Comparison of ENCODE assay signal across 13 cellular contexts in genomic region chr2:120348134-120349103, GRCh38. TPM values are rescaled to one million over a fixed set of nuclear protein-coding genes. Genes with fewer than 3 reads are reported as not detected.
DNase-seq lines count a peak whose midpoint lies in the region; ATAC-seq, FAIRE-seq and TF ChIP-seq lines count a peak whose summit lies in the region.
"Had no signal": no experiment of that assay in that cellular context is flagged by ENCODE, and none has a peak within 500 bp of the region (broad histone marks: within the 10 kb centered on the region; RNA-seq: fewer than 3 reads in every experiment).

No MANE protein-coding gene starts in this region.

- DNase-seq in A549 (ENCODE audit: low read depth in 1 of 2, low spot score in 1 of 2), result peak in 1 of 2 experiments; percentile 74
- DNase-seq in DMS79 (lab: John Stamatoyannopoulos, UW), result peak; percentile 38
- peak; percentile 67 for DNase-seq in NCI-H69 (lab: John Stamatoyannopoulos, UW)
- DNase-seq in iPS-NIHi7 (ENCODE audit: extremely low spot score), result peak; percentile 56
- no peak for DNase-seq in COLO829 (ENCODE audit: low spot score)
- no peak for DNase-seq in esophagus muscularis mucosa (ENCODE audit: extremely low spot score)
- no peak for DNase-seq in activated CD4-positive, alpha-beta T cell treated with anti-CD3 and anti-CD28 coated beads, Interleukin-2, amount 10 ng/mL, durations not matched to agents 24 days and 14 days
- DNase-seq in activated CD4-positive, alpha-beta T cell treated with anti-CD3 and anti-CD28 coated beads for 36 hours, result no peak
- DNase-seq: activated CD4-positive, CD25-positive, alpha-beta regulatory T cell; CD8-positive, alpha-beta T cell; stomach had no signal

- H3K9me3 Mint-ChIP-seq in activated CD4-positive, alpha-beta T cell treated with anti-CD3 and anti-CD28 coated beads, Interleukin-2, amount 10 ng/mL, durations not matched to agents 24 days and 14 days, result no peaks in the 10 kb centered on the region
- no peaks in the 10 kb centered on the region for H3K9me3 Mint-ChIP-seq in activated CD4-positive, alpha-beta T cell treated with anti-CD3 and anti-CD28 coated beads for 36 hours (ENCODE audit: low read depth)
- H3K9me3 Mint-ChIP-seq: CD8-positive, alpha-beta T cell had no signal

- H3K4me3 ChIP-seq in A549, result peak overlapping the region; percentile 85
- H3K4me3 ChIP-seq in esophagus muscularis mucosa, result peak overlapping the region in 2 of 4 donors; percentile 62 to 70

- POLR2A ChIA-PET in A549 (lab: Yijun Ruan, JAX), result interaction anchor here (0.7 to 1.6 kb wide), 2 partner anchors 98 to 727 kb away, joined by 3 to 4 read pairs; no protein-coding TSS in a partner anchor
- POLR2A ChIA-PET in activated CD4-positive, alpha-beta T cell treated with anti-CD3 and anti-CD28 coated beads for 36 hours (lab: Charles Lee), result no interaction called here

- no peak for TF ChIP-seq CTCF in A549 (IDR thresholded peaks at IDR 0.05)
- TF ChIP-seq CTCF in esophagus muscularis mucosa (IDR thresholded peaks at IDR 0.05), result no peak

- 0 out of 5 replicates have a peak, but pooled peaks of 1 of the 2 experiments have one; percentile 14 for TF ChIP-seq RAD21 in A549 (conservative IDR thresholded peaks at IDR 0.05 in 1 of 2, IDR thresholded peaks at IDR 0.05 in 1 of 2)

- TF ChIP-seq POLR2A in A549 (IDR thresholded peaks at IDR 0.05; ENCODE audit: low read length) (no peak), esophagus muscularis mucosa (IDR thresholded peaks at IDR 0.05; ENCODE audit: low read depth) (no peak)

- no peak for TF ChIP-seq EP300 in A549 (IDR thresholded peaks at IDR 0.05)
- TF ChIP-seq EP300 in esophagus muscularis mucosa (IDR thresholded peaks at IDR 0.05), result no peak

- H3K4me2 ChIP-seq in A549, result peak overlapping the region; percentile 94

- peak in 1 of 2 experiments; percentile 22; a peak in 2 of 6 replicates for ATAC-seq in A549
- no peak for ATAC-seq in activated CD4-positive, alpha-beta T cell treated with anti-CD3 and anti-CD28 coated beads for 36 hours
- ATAC-seq: CD8-positive, alpha-beta T cell had no signal

- H3K36me3 Mint-ChIP-seq in activated CD4-positive, alpha-beta T cell treated with anti-CD3 and anti-CD28 coated beads, Interleukin-2, amount 10 ng/mL, durations not matched to agents 24 days and 14 days (ENCODE audit: low read depth), result no peaks in the 10 kb centered on the region
- no peaks in the 10 kb centered on the region for H3K36me3 Mint-ChIP-seq in activated CD4-positive, alpha-beta T cell treated with anti-CD3 and anti-CD28 coated beads for 36 hours (ENCODE audit: low read depth)
- H3K36me3 Mint-ChIP-seq: CD8-positive, alpha-beta T cell had no signal

- peaks cover 37% of the 10 kb centered on the region for H3K4me1 ChIP-seq in A549
- peaks cover 30 to 43% (median 40%) of the 10 kb centered on the region in 4 donors for H3K4me1 ChIP-seq in esophagus muscularis mucosa

- FAIRE-seq in A549 (lab: Jason Lieb, UNC), result no peak
- FAIRE-seq: GM19239 had no signal

- peaks cover 9% of the 10 kb centered on the region for H3K4me1 Mint-ChIP-seq in activated CD4-positive, alpha-beta T cell treated with anti-CD3 and anti-CD28 coated beads, Interleukin-2, amount 10 ng/mL, durations not matched to agents 24 days and 14 days
- peaks cover 14% of the 10 kb centered on the region for H3K4me1 Mint-ChIP-seq in activated CD4-positive, alpha-beta T cell treated with anti-CD3 and anti-CD28 coated beads for 36 hours

- peak overlapping the region; percentile 83 to 93 for H3K27ac ChIP-seq in A549
- H3K27ac ChIP-seq in esophagus muscularis mucosa (replicated peaks in 1 of 4), result no peak overlapping the region
- H3K27ac ChIP-seq: stomach had no signal

- no peak overlapping the region for H3K4me3 Mint-ChIP-seq in activated CD4-positive, alpha-beta T cell treated with anti-CD3 and anti-CD28 coated beads, Interleukin-2, amount 10 ng/mL, durations not matched to agents 24 days and 14 days
- no peak overlapping the region for H3K4me3 Mint-ChIP-seq in activated CD4-positive, alpha-beta T cell treated with anti-CD3 and anti-CD28 coated beads for 36 hours

- H3K27ac Mint-ChIP-seq in activated CD4-positive, alpha-beta T cell treated with anti-CD3 and anti-CD28 coated beads, Interleukin-2, amount 10 ng/mL, durations not matched to agents 24 days and 14 days, result no peak overlapping the region
- H3K27ac Mint-ChIP-seq in activated CD4-positive, alpha-beta T cell treated with anti-CD3 and anti-CD28 coated beads for 36 hours, result no peak overlapping the region
- H3K27ac Mint-ChIP-seq: CD8-positive, alpha-beta T cell had no signal

- CTCF ChIA-PET in A549 (lab: Yijun Ruan, JAX), result interaction anchor here (0.6 to 2.0 kb wide), 9 partner anchors 11 to 732 kb away, joined by 3 to 9 read pairs (median 3); no protein-coding TSS in a partner anchor
- CTCF ChIA-PET in activated CD4-positive, alpha-beta T cell treated with anti-CD3 and anti-CD28 coated beads for 36 hours (lab: Charles Lee), result interaction anchor here (0.7 to 1.1 kb wide), 2 partner anchors 34 to 348 kb away, joined by 4 read pairs; no protein-coding TSS in a partner anchor

- H3K9me3 ChIP-seq in A549 (no peaks in the 10 kb centered on the region), esophagus muscularis mucosa (no peaks in the 10 kb centered on the region)
- H3K9me3 ChIP-seq: stomach had no signal

- WGBS in A549 (ENCODE audit: missing lambda C conversion rate), result 41% methylated on average over 15 of the region's 15 CpGs
- WGBS in esophagus muscularis mucosa, result 68% methylated on average over 15 of the region's 15 CpGs

- peaks cover 0 to 17% (median 0%) of the 10 kb centered on the region in 4 donors for H3K36me3 ChIP-seq in esophagus muscularis mucosa

- H3K27me3 ChIP-seq in esophagus muscularis mucosa, result peaks cover 0 to 83% (median 36%) of the 10 kb centered on the region in 4 donors

- intact Hi-C loops in esophagus muscularis mucosa (cut with DNase I), result loop anchor here (10.0 kb wide), 1 partner anchor 726 kb away; no protein-coding TSS in a partner anchor
- intact Hi-C loops in activated CD4-positive, alpha-beta T cell treated with anti-CD3 and anti-CD28 coated beads, Interleukin-2, amount 10 ng/mL, durations not matched to agents 24 days and 14 days (cut with micrococcal nuclease), result loop anchor here (10.0 kb wide), 1 partner anchor 206 kb away; no protein-coding TSS in a partner anchor
- intact Hi-C loops in activated CD4-positive, alpha-beta T cell treated with anti-CD3 and anti-CD28 coated beads for 36 hours (cut with DNase I, micrococcal nuclease), result loop anchor here (5.0 to 10.0 kb wide), 3 partner anchors 166 to 594 kb away; partner anchors contain the start of genes GLI2 (in 1 of the 2) and PTPN4 (in 1 of the 2)

- H3K27me3 Mint-ChIP-seq in activated CD4-positive, alpha-beta T cell treated with anti-CD3 and anti-CD28 coated beads, Interleukin-2, amount 10 ng/mL, durations not matched to agents 24 days and 14 days, result peaks cover 43% of the 10 kb centered on the region
- H3K27me3 Mint-ChIP-seq in activated CD4-positive, alpha-beta T cell treated with anti-CD3 and anti-CD28 coated beads for 36 hours, result peaks cover 43% of the 10 kb centered on the region

TF ChIP-seq in A549, 52 proteins besides CTCF, POLR2A, EP300 and RAD21:
- peak; percentile 59 to 74; a peak in 3 of 4 replicates for TF ChIP-seq CEBPB (IDR thresholded peaks at IDR 0.05)
- 0 out of 3 replicates have a peak, but pooled peaks have one; percentile 20 for TF ChIP-seq SMC3 (IDR thresholded peaks at IDR 0.05)
- no peak for TF ChIP-seq RCOR1 (IDR thresholded peaks at IDR 0.05; ENCODE audit: low read depth, low read length)
TF ChIP-seq in A549: peak in this region for 2.

RNA-seq across cellular contexts. Expression of gene INHBB, which starts 2.5 kb away (rescaled TPM):
- polyA plus RNA-seq in A549 (2011; rRNA removed) (21.4 and 25.3 TPM in 2 replicates), A549 (2017; fragmentation: RNase III; extraction: RNeasy Plus Mini Kit Qiagen cat#74134 plus additional on column Dnase treatment) (7.2 to 9.3 TPM (median 9.2 TPM) in 3 replicates)
- polyA plus RNA-seq in A549 (2012; cell fraction: cytosol; rRNA removed), result 14.3 and 17.6 TPM in 2 replicates
- 13.8 and 22.1 TPM in 2 replicates for polyA plus RNA-seq in A549 (2012; cell fraction: nucleus; rRNA removed)
- polyA minus RNA-seq in A549 (2011; rRNA and poly(A)+ RNA removed), result 27.5 and 33.4 TPM in 2 replicates
- 10 to 100 TPM in 1 of 4 donors, 1 to 10 TPM in 3; 1.2 to 13.9 (median 7.2) TPM for total RNA-seq in esophagus muscularis mucosa
- not detected in 2 replicates for total RNA-seq in activated CD4-positive, alpha-beta T cell treated with anti-CD3 and anti-CD28 coated beads, Interleukin-2, amount 10 ng/mL, durations not matched to agents 24 days and 14 days
- total RNA-seq in activated CD4-positive, alpha-beta T cell treated with anti-CD3 and anti-CD28 coated beads for 36 hours, result not detected
- total RNA-seq: CD8-positive, alpha-beta T cell; fibroblast of lung had no signal

Comparison
In these comparisons a context has a peak if more than half of its experiments do, and no peak if none do; other contexts are left out.
1. DNase-seq: peak in DMS79 (single experiment), NCI-H69 (single experiment) and iPS-NIHi7 (single experiment); none in COLO829 (single experiment), esophagus muscularis mucosa (single experiment), activated CD4-positive, alpha-beta T cell treated with anti-CD3 and anti-CD28 coated beads, Interleukin-2, amount 10 ng/mL, durations not matched to agents 24 days and 14 days (single experiment) and activated CD4-positive, alpha-beta T cell treated with anti-CD3 and anti-CD28 coated beads for 36 hours (single experiment).
2. H3K27ac ChIP-seq: peak in A549 (2 of 2); none in esophagus muscularis mucosa (0 of 4).